ENCODE assay signal across 1 cellular context in genomic region chr2:47249427-47249826, GRCh38.
A peak's percentile ranks its signal among the peaks of the same experiment; 100 is the strongest.
TF ChIP-seq lines count a peak whose summit lies in the region.

No MANE protein-coding gene starts in this region.

TF ChIP-seq in HEK293, 187 proteins besides CTCF, POLR2A, EP300 and RAD21 (continued from another document):
- TF ChIP-seq PATZ1 (tag by site-specific recombination; IDR thresholded peaks at IDR 0.05), result 0 out of 2 replicates have a peak, but pooled peaks have one; percentile 16
- 0 out of 2 replicates have a peak, but pooled peaks have one; percentile 39 for TF ChIP-seq HIC1 (tag by site-specific recombination; IDR thresholded peaks at IDR 0.05)
- no peak for TF ChIP-seq ZNF175 (tag by site-specific recombination; IDR thresholded peaks at IDR 0.05)
- 0 out of 2 replicates have a peak, but pooled peaks have one; percentile 30 for TF ChIP-seq ZBTB44 (tag by site-specific recombination; IDR thresholded peaks at IDR 0.05)
- no peak for TF ChIP-seq ZNF623 (tag by site-specific recombination; IDR thresholded peaks at IDR 0.05)
- peak; percentile 91; the same call in 1 of the 2 replicates for TF ChIP-seq ZNF610 (tag by site-specific recombination; IDR thresholded peaks at IDR 0.05; ENCODE audit: borderline replicate concordance)
- no peak for TF ChIP-seq ZBTB48 (tag by site-specific recombination; IDR thresholded peaks at IDR 0.05)
- peak; percentile 45; the same call in 1 of the 2 replicates for TF ChIP-seq ZNF335 (tag by site-specific recombination; conservative IDR thresholded peaks at IDR 0.05)
- no peak for TF ChIP-seq ZNF658 (tag by site-specific recombination; IDR thresholded peaks at IDR 0.05)
